Comparison of ENCODE assay signal across 1 cellular context in genomic region chr11:78190374-78190773, GRCh38.
A peak's percentile ranks its signal among the peaks of the same experiment; 100 is the strongest.
TF ChIP-seq lines count a peak whose summit lies in the region.

No MANE protein-coding gene starts in this region.

TF ChIP-seq in GM12878, 131 proteins besides CTCF, POLR2A, EP300 and RAD21 (continued from another document):
- peak in 1 of 2 experiments; percentile 8; a peak in 1 of 4 replicates for TF ChIP-seq BHLHE40 (IDR thresholded peaks at IDR 0.05; ENCODE audit: borderline replicate concordance in 1 of 2, low read depth in 2 of 2, low read length in 1 of 2)
TF ChIP-seq in GM12878: peak in this region for 2.
